1 cellular context compared by ENCODE assay signal in the genomic region with DNA sequence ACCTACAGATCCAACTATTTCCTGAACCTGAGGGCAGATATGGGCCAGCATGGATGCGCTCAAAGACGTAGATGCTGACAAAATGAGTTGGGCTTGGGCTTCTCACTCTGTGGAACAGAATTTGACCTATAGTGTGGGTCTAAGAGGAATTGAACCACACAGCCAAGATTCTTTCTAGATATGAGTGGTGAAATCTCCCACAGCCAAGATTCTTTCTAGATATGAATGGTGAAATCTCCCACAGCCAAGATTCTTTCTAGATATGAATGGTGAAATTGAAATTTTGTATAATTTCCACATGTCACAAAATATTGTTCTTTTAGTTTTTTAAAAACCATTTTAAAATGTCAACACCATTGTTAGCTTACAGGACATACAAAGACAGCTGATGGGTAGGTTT.
TF ChIP-seq lines count a peak whose summit lies in the region.

No MANE protein-coding gene starts in this region.

TF ChIP-seq in GM12878, 131 proteins besides CTCF, POLR2A, EP300 and RAD21 (continued from another document):
- no peak for TF ChIP-seq CHD2 (IDR thresholded peaks at IDR 0.05; ENCODE audit: borderline replicate concordance, low read depth, low read length)
- TF ChIP-seq CBX5 (IDR thresholded peaks at IDR 0.05; ENCODE audit: low read depth): 0 out of 2 replicates have a peak, but pooled peaks have one; percentile 30
- TF ChIP-seq, protein P1, sequence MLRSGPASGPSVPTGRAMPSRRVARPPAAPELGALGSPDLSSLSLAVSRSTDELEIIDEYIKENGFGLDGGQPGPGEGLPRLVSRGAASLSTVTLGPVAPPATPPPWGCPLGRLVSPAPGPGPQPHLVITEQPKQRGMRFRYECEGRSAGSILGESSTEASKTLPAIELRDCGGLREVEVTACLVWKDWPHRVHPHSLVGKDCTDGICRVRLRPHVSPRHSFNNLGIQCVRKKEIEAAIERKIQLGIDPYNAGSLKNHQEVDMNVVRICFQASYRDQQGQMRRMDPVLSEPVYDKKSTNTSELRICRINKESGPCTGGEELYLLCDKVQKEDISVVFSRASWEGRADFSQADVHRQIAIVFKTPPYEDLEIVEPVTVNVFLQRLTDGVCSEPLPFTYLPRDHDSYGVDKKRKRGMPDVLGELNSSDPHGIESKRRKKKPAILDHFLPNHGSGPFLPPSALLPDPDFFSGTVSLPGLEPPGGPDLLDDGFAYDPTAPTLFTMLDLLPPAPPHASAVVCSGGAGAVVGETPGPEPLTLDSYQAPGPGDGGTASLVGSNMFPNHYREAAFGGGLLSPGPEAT (IDR thresholded peaks at IDR 0.05; ENCODE audit: low read depth): no peak
- no peak for TF ChIP-seq MTA2 (IDR thresholded peaks at IDR 0.05; ENCODE audit: low read depth)
- no peak for TF ChIP-seq ZNF24 (IDR thresholded peaks at IDR 0.05)
- TF ChIP-seq ASH2L (IDR thresholded peaks at IDR 0.05; ENCODE audit: borderline replicate concordance, low read depth): no peak
- peak; percentile 47; the same call in 1 of the 2 replicates for TF ChIP-seq GABPA (IDR thresholded peaks at IDR 0.05; ENCODE audit: low read depth)
- TF ChIP-seq BCL11A (IDR thresholded peaks at IDR 0.05; ENCODE audit: low read depth, low read length): peak; percentile 52; the same call in 1 of the 2 replicates
- no peak for TF ChIP-seq SMC3 (IDR thresholded peaks at IDR 0.05; ENCODE audit: borderline replicate concordance, low read length)
- no peak for TF ChIP-seq TAF1 (IDR thresholded peaks at IDR 0.05; ENCODE audit: borderline replicate concordance, low read depth, low read length)
- TF ChIP-seq RUNX3 (IDR thresholded peaks at IDR 0.05; ENCODE audit: low read length): peak; percentile 95
- peak; percentile 80; the same call in 1 of the 2 replicates for TF ChIP-seq IRF4 (IDR thresholded peaks at IDR 0.05; ENCODE audit: low read depth, low read length)
- TF ChIP-seq MTA3 (IDR thresholded peaks at IDR 0.05; ENCODE audit: borderline replicate concordance, low read length): peak; percentile 56; the same call in 1 of the 2 replicates
- TF ChIP-seq, protein P2, sequence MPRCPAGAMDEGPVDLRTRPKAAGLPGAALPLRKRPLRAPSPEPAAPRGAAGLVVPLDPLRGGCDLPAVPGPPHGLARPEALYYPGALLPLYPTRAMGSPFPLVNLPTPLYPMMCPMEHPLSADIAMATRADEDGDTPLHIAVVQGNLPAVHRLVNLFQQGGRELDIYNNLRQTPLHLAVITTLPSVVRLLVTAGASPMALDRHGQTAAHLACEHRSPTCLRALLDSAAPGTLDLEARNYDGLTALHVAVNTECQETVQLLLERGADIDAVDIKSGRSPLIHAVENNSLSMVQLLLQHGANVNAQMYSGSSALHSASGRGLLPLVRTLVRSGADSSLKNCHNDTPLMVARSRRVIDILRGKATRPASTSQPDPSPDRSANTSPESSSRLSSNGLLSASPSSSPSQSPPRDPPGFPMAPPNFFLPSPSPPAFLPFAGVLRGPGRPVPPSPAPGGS (IDR thresholded peaks at IDR 0.05; ENCODE audit: borderline replicate concordance, insufficient read depth, low read depth, low read length, poor library complexity, severe bottlenecking): peak; percentile 41
- TF ChIP-seq EGR1 (IDR thresholded peaks at IDR 0.05; ENCODE audit: borderline replicate concordance in 1 of 2, low read depth in 2 of 2, low read length in 2 of 2): no peak
- no peak for TF ChIP-seq NRF1 (conservative IDR thresholded peaks at IDR 0.05; ENCODE audit: low read depth, low read length)
- TF ChIP-seq RCOR1 (conservative IDR thresholded peaks at IDR 0.05; ENCODE audit: low read depth, low read length): no peak
- no peak for TF ChIP-seq FOS (IDR thresholded peaks at IDR 0.05; ENCODE audit: borderline replicate concordance, extremely low read depth, insufficient read length)
- TF ChIP-seq EED (IDR thresholded peaks at IDR 0.05; ENCODE audit: low read depth): peak; percentile 50; the same call in 1 of the 2 replicates
- TF ChIP-seq HDAC2 (IDR thresholded peaks at IDR 0.05): no peak
- TF ChIP-seq, protein P3, sequence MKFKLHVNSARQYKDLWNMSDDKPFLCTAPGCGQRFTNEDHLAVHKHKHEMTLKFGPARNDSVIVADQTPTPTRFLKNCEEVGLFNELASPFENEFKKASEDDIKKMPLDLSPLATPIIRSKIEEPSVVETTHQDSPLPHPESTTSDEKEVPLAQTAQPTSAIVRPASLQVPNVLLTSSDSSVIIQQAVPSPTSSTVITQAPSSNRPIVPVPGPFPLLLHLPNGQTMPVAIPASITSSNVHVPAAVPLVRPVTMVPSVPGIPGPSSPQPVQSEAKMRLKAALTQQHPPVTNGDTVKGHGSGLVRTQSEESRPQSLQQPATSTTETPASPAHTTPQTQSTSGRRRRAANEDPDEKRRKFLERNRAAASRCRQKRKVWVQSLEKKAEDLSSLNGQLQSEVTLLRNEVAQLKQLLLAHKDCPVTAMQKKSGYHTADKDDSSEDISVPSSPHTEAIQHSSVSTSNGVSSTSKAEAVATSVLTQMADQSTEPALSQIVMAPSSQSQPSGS (IDR thresholded peaks at IDR 0.05; ENCODE audit: low read length): peak; percentile 85
- TF ChIP-seq CREB1 (IDR thresholded peaks at IDR 0.05; ENCODE audit: low read depth): no peak
- TF ChIP-seq MEF2A (IDR thresholded peaks at IDR 0.05; ENCODE audit: insufficient read depth, low read depth, low read length): 0 out of 2 replicates have a peak, but pooled peaks have one; percentile 13
